Comparison of ENCODE assay signal across 4 cellular contexts in the genomic region with DNA sequence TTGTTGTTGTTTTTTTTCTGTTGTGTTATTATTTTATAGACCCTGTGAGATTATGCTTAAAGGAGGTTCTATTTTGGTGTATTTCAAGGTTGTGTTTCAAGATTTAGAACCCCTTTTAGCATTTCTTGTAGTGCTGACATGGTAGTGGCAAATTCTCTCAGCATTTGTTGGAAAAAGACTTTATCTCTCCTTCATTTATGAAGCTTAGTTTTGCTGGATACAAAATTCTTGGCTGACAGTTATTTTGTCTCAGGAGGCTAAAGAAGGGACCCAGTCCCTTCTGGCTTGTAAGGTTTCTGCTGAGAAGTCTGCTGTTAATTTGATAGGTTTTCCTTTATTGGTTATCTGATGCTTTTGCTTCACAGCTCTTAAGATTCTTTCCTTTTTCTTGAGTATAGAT.
"Had no signal": no experiment of that assay in that cellular context is flagged by ENCODE, and none has a peak within 500 bp of the region (broad histone marks: within the 10 kb centered on the region; RNA-seq: fewer than 3 reads in every experiment).

No MANE protein-coding gene starts in this region.

- H3K27ac ChIP-seq: GM23248 had no signal

- ATAC-seq: GM23338, HCT116 had no signal

- H3K4me3 ChIP-seq: GM23248, GM23338, HAP-1 had no signal

- H3K4me1 ChIP-seq: HAP-1 had no signal

- H3K9me3 ChIP-seq: HAP-1 had no signal

- H3K36me3 ChIP-seq: HAP-1 had no signal
